1 cellular context compared by ENCODE assay signal in genomic region chr20:47576516-47577033, GRCh38.
TF ChIP-seq lines count a peak whose summit lies in the region.

No MANE protein-coding gene starts in this region.

TF ChIP-seq in HepG2, 621 proteins besides CTCF, POLR2A, EP300 and RAD21 (continued from another document and continues in another):
- peak; percentile 83 for TF ChIP-seq ZNF710 (CRISPR knock-in tag; IDR thresholded peaks at IDR 0.05; ENCODE audit: borderline replicate concordance)
- TF ChIP-seq BRCA1 (CRISPR knock-in tag; IDR thresholded peaks at IDR 0.05): peak; percentile 90
- TF ChIP-seq ZFP36 (IDR thresholded peaks at IDR 0.05; ENCODE audit: borderline replicate concordance, low read depth, low read length, partially characterized antibody): no peak
- TF ChIP-seq PRDM4 (CRISPR knock-in tag; IDR thresholded peaks at IDR 0.05; ENCODE audit: borderline replicate concordance): no peak
- TF ChIP-seq ASH2L (IDR thresholded peaks at IDR 0.05; ENCODE audit: insufficient read length, low read depth, low read length): peak; percentile 87
- TF ChIP-seq CREB1 (IDR thresholded peaks at IDR 0.05): no peak
- TF ChIP-seq CREB1 (CRISPR knock-in tag; IDR thresholded peaks at IDR 0.05): 0 out of 2 replicates have a peak, but pooled peaks have one; percentile 44
- TF ChIP-seq NONO (IDR thresholded peaks at IDR 0.05): no peak
- TF ChIP-seq NONO (CRISPR knock-in tag; conservative IDR thresholded peaks at IDR 0.05): no peak
- peak; percentile 57; the same call in 1 of the 2 replicates for TF ChIP-seq NFIC (IDR thresholded peaks at IDR 0.05; ENCODE audit: low read length)
- no peak for TF ChIP-seq ZNF329 (CRISPR knock-in tag; IDR thresholded peaks at IDR 0.05; ENCODE audit: low read depth)
- TF ChIP-seq, protein P1, sequence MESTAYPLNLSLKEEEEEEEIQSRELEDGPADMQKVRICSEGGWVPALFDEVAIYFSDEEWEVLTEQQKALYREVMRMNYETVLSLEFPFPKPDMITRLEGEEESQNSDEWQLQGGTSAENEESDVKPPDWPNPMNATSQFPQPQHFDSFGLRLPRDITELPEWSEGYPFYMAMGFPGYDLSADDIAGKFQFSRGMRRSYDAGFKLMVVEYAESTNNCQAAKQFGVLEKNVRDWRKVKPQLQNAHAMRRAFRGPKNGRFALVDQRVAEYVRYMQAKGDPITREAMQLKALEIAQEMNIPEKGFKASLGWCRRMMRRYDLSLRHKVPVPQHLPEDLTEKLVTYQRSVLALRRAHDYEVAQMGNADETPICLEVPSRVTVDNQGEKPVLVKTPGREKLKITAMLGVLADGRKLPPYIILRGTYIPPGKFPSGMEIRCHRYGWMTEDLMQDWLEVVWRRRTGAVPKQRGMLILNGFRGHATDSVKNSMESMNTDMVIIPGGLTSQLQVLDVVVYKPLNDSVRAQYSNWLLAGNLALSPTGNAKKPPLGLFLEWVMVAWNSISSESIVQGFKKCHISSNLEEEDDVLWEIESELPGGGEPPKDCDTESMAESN (CRISPR knock-in tag; conservative IDR thresholded peaks at IDR 0.05): peak; percentile 55
- peak; percentile 79 for TF ChIP-seq SP5 (CRISPR knock-in tag; IDR thresholded peaks at IDR 0.05; ENCODE audit: borderline replicate concordance, low read depth)
- TF ChIP-seq, protein P2, sequence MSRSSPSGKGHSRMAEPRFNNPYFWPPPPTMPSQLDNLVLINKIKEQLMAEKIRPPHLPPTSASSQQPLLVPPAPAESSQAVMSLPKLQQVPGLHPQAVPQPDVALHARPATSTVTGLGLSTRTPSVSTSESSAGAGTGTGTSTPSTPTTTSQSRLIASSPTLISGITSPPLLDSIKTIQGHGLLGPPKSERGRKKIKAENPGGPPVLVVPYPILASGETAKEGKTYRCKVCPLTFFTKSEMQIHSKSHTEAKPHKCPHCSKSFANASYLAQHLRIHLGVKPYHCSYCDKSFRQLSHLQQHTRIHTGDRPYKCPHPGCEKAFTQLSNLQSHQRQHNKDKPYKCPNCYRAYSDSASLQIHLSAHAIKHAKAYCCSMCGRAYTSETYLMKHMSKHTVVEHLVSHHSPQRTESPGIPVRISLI (CRISPR knock-in tag; IDR thresholded peaks at IDR 0.05; ENCODE audit: borderline replicate concordance): peak; percentile 30; the same call in 1 of the 2 replicates
- TF ChIP-seq ZNF24 (IDR thresholded peaks at IDR 0.05): 0 out of 2 replicates have a peak, but pooled peaks have one; percentile 9
- peak; percentile 83 for TF ChIP-seq HNF1B (CRISPR knock-in tag; IDR thresholded peaks at IDR 0.05)
- 0 out of 2 replicates have a peak, but pooled peaks have one; percentile 30 for TF ChIP-seq STAT5B (CRISPR knock-in tag; IDR thresholded peaks at IDR 0.05)
- TF ChIP-seq, protein P3, sequence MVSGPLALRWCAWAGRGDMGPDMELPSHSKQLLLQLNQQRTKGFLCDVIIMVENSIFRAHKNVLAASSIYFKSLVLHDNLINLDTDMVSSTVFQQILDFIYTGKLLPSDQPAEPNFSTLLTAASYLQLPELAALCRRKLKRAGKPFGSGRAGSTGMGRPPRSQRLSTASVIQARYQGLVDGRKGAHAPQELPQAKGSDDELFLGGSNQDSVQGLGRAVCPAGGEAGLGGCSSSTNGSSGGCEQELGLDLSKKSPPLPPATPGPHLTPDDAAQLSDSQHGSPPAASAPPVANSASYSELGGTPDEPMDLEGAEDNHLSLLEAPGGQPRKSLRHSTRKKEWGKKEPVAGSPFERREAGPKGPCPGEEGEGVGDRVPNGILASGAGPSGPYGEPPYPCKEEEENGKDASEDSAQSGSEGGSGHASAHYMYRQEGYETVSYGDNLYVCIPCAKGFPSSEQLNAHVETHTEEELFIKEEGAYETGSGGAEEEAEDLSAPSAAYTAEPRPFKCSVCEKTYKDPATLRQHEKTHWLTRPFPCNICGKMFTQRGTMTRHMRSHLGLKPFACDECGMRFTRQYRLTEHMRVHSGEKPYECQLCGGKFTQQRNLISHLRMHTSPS (CRISPR knock-in tag; IDR thresholded peaks at IDR 0.05; ENCODE audit: low read depth): no peak
- peak; percentile 34; the same call in 1 of the 2 replicates for TF ChIP-seq ZKSCAN5 (CRISPR knock-in tag; IDR thresholded peaks at IDR 0.05)
- no peak for TF ChIP-seq ZBTB42 (CRISPR knock-in tag; IDR thresholded peaks at IDR 0.05)
- TF ChIP-seq EZH2 (conservative IDR thresholded peaks at IDR 0.05; ENCODE audit: low read depth, low read length): no peak
- TF ChIP-seq ZNF775 (CRISPR knock-in tag; IDR thresholded peaks at IDR 0.05; ENCODE audit: borderline replicate concordance): 0 out of 2 replicates have a peak, but pooled peaks have one; percentile 60
- peak; percentile 69; the same call in 1 of the 2 replicates for TF ChIP-seq CBX5 (CRISPR knock-in tag; IDR thresholded peaks at IDR 0.05; ENCODE audit: borderline replicate concordance)
- TF ChIP-seq ZIK1 (CRISPR knock-in tag; IDR thresholded peaks at IDR 0.05; ENCODE audit: borderline replicate concordance, low read depth): no peak
- peak; percentile 13 to 19; a peak in 2 of 4 replicates for TF ChIP-seq MAFK (conservative IDR thresholded peaks at IDR 0.05 in 1 of 2, IDR thresholded peaks at IDR 0.05 in 1 of 2; ENCODE audit: low read length in 2 of 2)
- TF ChIP-seq MBD4 (IDR thresholded peaks at IDR 0.05; ENCODE audit: borderline replicate concordance, low read length): 0 out of 2 replicates have a peak, but pooled peaks have one; percentile 29
- TF ChIP-seq MIER2 (CRISPR knock-in tag; IDR thresholded peaks at IDR 0.05): 0 out of 2 replicates have a peak, but pooled peaks have one; percentile 53
- TF ChIP-seq, protein P4, sequence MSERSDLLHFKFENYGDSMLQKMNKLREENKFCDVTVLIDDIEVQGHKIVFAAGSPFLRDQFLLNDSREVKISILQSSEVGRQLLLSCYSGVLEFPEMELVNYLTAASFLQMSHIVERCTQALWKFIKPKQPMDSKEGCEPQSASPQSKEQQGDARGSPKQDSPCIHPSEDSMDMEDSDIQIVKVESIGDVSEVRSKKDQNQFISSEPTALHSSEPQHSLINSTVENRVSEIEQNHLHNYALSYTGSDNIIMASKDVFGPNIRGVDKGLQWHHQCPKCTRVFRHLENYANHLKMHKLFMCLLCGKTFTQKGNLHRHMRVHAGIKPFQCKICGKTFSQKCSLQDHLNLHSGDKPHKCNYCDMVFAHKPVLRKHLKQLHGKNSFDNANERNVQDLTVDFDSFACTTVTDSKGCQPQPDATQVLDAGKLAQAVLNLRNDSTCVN (CRISPR knock-in tag; IDR thresholded peaks at IDR 0.05; ENCODE audit: borderline replicate concordance): peak; percentile 62; the same call in 1 of the 2 replicates
- TF ChIP-seq ZBTB4 (CRISPR knock-in tag; IDR thresholded peaks at IDR 0.05; ENCODE audit: borderline replicate concordance): no peak
- no peak for TF ChIP-seq E2F1 (CRISPR knock-in tag; IDR thresholded peaks at IDR 0.05)
- peak; percentile 90 for TF ChIP-seq ZNF264 (CRISPR knock-in tag; IDR thresholded peaks at IDR 0.05)
- peak; percentile 57; the same call in 1 of the 2 replicates for TF ChIP-seq TGIF2 (CRISPR knock-in tag; IDR thresholded peaks at IDR 0.05)
- TF ChIP-seq KDM6A (CRISPR knock-in tag; IDR thresholded peaks at IDR 0.05; ENCODE audit: low read depth): peak; percentile 53; the same call in 1 of the 2 replicates
- peak; percentile 80; the same call in 1 of the 2 replicates for TF ChIP-seq ZGPAT (CRISPR knock-in tag; IDR thresholded peaks at IDR 0.05)
- TF ChIP-seq ZNF784 (CRISPR knock-in tag; IDR thresholded peaks at IDR 0.05; ENCODE audit: borderline replicate concordance): peak; percentile 84; the same call in 1 of the 2 replicates
- TF ChIP-seq, protein P5, sequence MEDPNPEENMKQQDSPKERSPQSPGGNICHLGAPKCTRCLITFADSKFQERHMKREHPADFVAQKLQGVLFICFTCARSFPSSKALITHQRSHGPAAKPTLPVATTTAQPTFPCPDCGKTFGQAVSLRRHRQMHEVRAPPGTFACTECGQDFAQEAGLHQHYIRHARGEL (CRISPR knock-in tag; IDR thresholded peaks at IDR 0.05): no peak
- TF ChIP-seq EED (CRISPR knock-in tag; IDR thresholded peaks at IDR 0.05): no peak
- peak; percentile 50; the same call in 1 of the 2 replicates for TF ChIP-seq ZNF607 (CRISPR knock-in tag; IDR thresholded peaks at IDR 0.05; ENCODE audit: borderline replicate concordance)
